In genomic region chrX:123960956-123961267, GRCh38 we compare ENCODE assay signal across 8 cellular contexts. TPM values are rescaled to one million over a fixed set of nuclear protein-coding genes. Genes with fewer than 3 reads are reported as not detected.
DNase-seq lines count a peak whose midpoint lies in the region; ATAC-seq and TF ChIP-seq lines count a peak whose summit lies in the region.

No MANE protein-coding gene starts in this region.

- H3K9me3 ChIP-seq in esophagus squamous epithelium = no peaks in the 10 kb centered on the region

- ATAC-seq in GM18909 (IDR thresholded peaks at IDR 0.05; ENCODE audit: poor library complexity, unreplicated experiment) = no peak

- TF ChIP-seq CTCF in RWPE1 (conservative IDR thresholded peaks at IDR 0.05; ENCODE audit: low read depth) (no peak), esophagus squamous epithelium (IDR thresholded peaks at IDR 0.05) (no peak), progenitor cell of endocrine pancreas (IDR thresholded peaks at IDR 0.05; ENCODE audit: unreplicated experiment) (no peak)

- H3K9me3 Mint-ChIP-seq in progenitor cell of endocrine pancreas (ENCODE audit: low read depth) = peaks cover 7% of the 10 kb centered on the region

- H3K36me3 ChIP-seq in esophagus squamous epithelium = no peaks in the 10 kb centered on the region

- 0 to 20% methylated on average over 2 to 7 of the region's 13 CpGs for WGBS in esophagus squamous epithelium, 2 donors

- CTCF ChIA-PET in RWPE1 (lab: Yijun Ruan, JAX) = no interaction called here

- peaks cover 0 to 34% (median 0%) of the 10 kb centered on the region in 3 donors for H3K4me1 ChIP-seq in esophagus squamous epithelium

- H3K4me3 ChIP-seq in esophagus squamous epithelium = peak overlapping the region; percentile 68 to 81 (median 76)

- H3K27me3 Mint-ChIP-seq in progenitor cell of endocrine pancreas = no peaks in the 10 kb centered on the region

- no peaks in the 10 kb centered on the region for H3K27me3 ChIP-seq in esophagus squamous epithelium

- intact Hi-C loops in esophagus squamous epithelium (cut with DNase I) = no loop called here

- H3K27ac Mint-ChIP-seq in progenitor cell of endocrine pancreas = peak overlapping the region; percentile 98

- DNase-seq in D341Med (ENCODE audit: low spot score) = peak; percentile 19
- DNase-seq in RWPE1 (ENCODE audit: low spot score) = peak; percentile 1
- no peak for DNase-seq in esophagus squamous epithelium (lab: John Stamatoyannopoulos, UW)
- no peak for DNase-seq in progenitor cell of endocrine pancreas (ENCODE audit: low spot score, unreplicated experiment)
- DNase-seq in GDM1 (lab: John Stamatoyannopoulos, UW) = no peak
- no peak for DNase-seq in amniotic stem cell (lab: John Stamatoyannopoulos, UW)
- no peak for DNase-seq in OCI-M2 (lab: John Stamatoyannopoulos, UW; ENCODE audit: unreplicated experiment)

- peak overlapping the region; percentile 87 for H3K4me3 Mint-ChIP-seq in progenitor cell of endocrine pancreas (ENCODE audit: low read depth)

- POLR2A ChIA-PET in RWPE1 (lab: Yijun Ruan, JAX; ENCODE audit: low non-redundant PET) = no interaction called here

- peak overlapping the region; percentile 95 for H3K27ac ChIP-seq in RWPE1
- H3K27ac ChIP-seq in esophagus squamous epithelium = peak overlapping the region; percentile 96 to 99 (median 98)

- no peak for TF ChIP-seq POLR2A in esophagus squamous epithelium (IDR thresholded peaks at IDR 0.05)

- peaks cover 16% of the 10 kb centered on the region for H3K4me1 Mint-ChIP-seq in progenitor cell of endocrine pancreas (ENCODE audit: low read depth)

- H3K36me3 Mint-ChIP-seq in progenitor cell of endocrine pancreas (ENCODE audit: insufficient read depth) = peaks cover 3% of the 10 kb centered on the region

RNA-seq across cellular contexts. Expression of gene STAG2, which starts 0.6 kb away (rescaled TPM):
- 10 to 100 TPM; 22.6 to 78.0 (median 50.7) TPM for total RNA-seq in esophagus squamous epithelium
- total RNA-seq in progenitor cell of endocrine pancreas = 75.4 and 77.4 TPM in 2 replicates

Comparison
In these comparisons a context has a peak if more than half of its experiments do, and no peak if none do; other contexts are left out.
1. DNase-seq: peak in D341Med (single experiment) and RWPE1 (single experiment); none in esophagus squamous epithelium (single experiment), progenitor cell of endocrine pancreas (single experiment), GDM1 (single experiment), amniotic stem cell (single experiment) and OCI-M2 (single experiment).